ENCODE assay signal across 12 cellular contexts in the genomic region with DNA sequence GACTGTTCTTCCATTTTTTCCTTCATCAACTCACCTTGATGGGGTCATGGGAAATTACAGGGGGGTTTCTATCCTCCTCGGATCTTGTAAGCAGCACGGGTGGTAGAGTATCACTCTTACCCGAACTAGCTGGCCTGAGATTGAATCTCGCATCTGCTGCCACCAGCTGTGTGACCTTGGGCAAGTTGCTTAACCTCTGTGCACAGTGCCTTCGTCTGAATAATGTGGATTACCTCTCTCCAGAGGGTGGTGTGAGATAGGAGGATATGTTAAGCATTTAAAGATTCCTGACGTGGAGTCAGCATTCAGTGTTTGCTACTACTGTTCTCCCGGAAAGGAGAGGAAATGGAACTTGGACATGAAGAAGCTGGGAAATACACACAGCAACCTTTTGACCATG. TPM values are rescaled to one million over a fixed set of nuclear protein-coding genes. Genes with fewer than 3 reads are reported as not detected.
DNase-seq lines count a peak whose midpoint lies in the region; ATAC-seq, FAIRE-seq and TF ChIP-seq lines count a peak whose summit lies in the region.
"Had no signal": no experiment of that assay in that cellular context is flagged by ENCODE, and none has a peak within 500 bp of the region (broad histone marks: within the 10 kb centered on the region; RNA-seq: fewer than 3 reads in every experiment).

No MANE protein-coding gene starts in this region.

- H3K27me3 ChIP-seq in HepG2 (ENCODE audit: control insufficient read depth in 1 of 2, insufficient read depth in 2 of 2, low read length in 2 of 2): no peaks in the 10 kb centered on the region
- no peaks in the 10 kb centered on the region for H3K27me3 ChIP-seq in stomach

- no TSS peak for BruUV-seq in HepG2 (replicated peaks; lab: Mats Ljungman, UMichigan)

- in situ Hi-C loops in HepG2 (cut with HindIII; ENCODE audit: extremely low pct_ligation_motif_present, low pct_unique_long_range_greater_than_20kb): no loop called here

- no peak overlapping the region for H2AFZ ChIP-seq in HepG2 (ENCODE audit: low read length)

- H3K4me2 ChIP-seq in HepG2 (ENCODE audit: low read depth, low read length): no peak overlapping the region

- 80% methylated on average over 7 of the region's 7 CpGs for WGBS in HepG2 (ENCODE audit: low lambda C conversion rate)
- whole genome bisulfite sequencing in stomach, 5 donors: 43 to 52% (median 50%) methylated on average over 7 of the region's 7 CpGs

- H3K4me3 Mint-ChIP-seq in T-helper 1 cell treated with Interleukin-12 subunit alpha and Interleukin-12 subunit beta and Interleukin-4 antibody, amounts not matched to agents 30 μg/mL and 1 μg/mL, for 36 hours: no peak overlapping the region
- H3K4me3 Mint-ChIP-seq in activated CD8-positive, alpha-beta T cell treated with anti-CD3 and anti-CD28 coated beads for 36 hours: no peak overlapping the region

- H3K4me1 ChIP-seq in HepG2 (ENCODE audit: insufficient read depth, low read length) (peaks cover 28% of the 10 kb centered on the region), stomach (peaks cover 65 to 100% (median 82%) of the 10 kb centered on the region in 4 donors)

- H3K4me1 Mint-ChIP-seq in T-helper 1 cell treated with Interleukin-12 subunit alpha and Interleukin-12 subunit beta and Interleukin-4 antibody, amounts not matched to agents 30 μg/mL and 1 μg/mL, for 36 hours (ENCODE audit: low read depth): peaks cover 67% of the 10 kb centered on the region
- H3K4me1 Mint-ChIP-seq in activated CD8-positive, alpha-beta T cell treated with anti-CD3 and anti-CD28 coated beads for 36 hours (ENCODE audit: low read depth): peaks cover 86% of the 10 kb centered on the region

- ATAC-seq in activated CD8-positive, alpha-beta T cell treated with anti-CD3 and anti-CD28 coated beads for 36 hours: no peak
- ATAC-seq in HepG2: peak; percentile 6; the same call in 2 of the 3 replicates
- ATAC-seq in GM18517 (IDR thresholded peaks at IDR 0.05; ENCODE audit: unreplicated experiment): no peak

- no peak for FAIRE-seq in HepG2 (lab: Jason Lieb, UNC)
- FAIRE-seq: A204.1, GM19239 had no signal

- H3K36me3 ChIP-seq in HepG2 (replicated peaks in 1 of 2; ENCODE audit: control insufficient read depth in 1 of 2, insufficient read depth in 2 of 2, low read length in 2 of 2) (peaks cover 59 to 85% of the 10 kb centered on the region in 2 experiments), stomach (peaks cover 49 to 96% (median 91%) of the 10 kb centered on the region in 4 donors)

- H3K9me3 Mint-ChIP-seq in T-helper 1 cell treated with Interleukin-12 subunit alpha and Interleukin-12 subunit beta and Interleukin-4 antibody, amounts not matched to agents 30 μg/mL and 1 μg/mL, for 36 hours: no peaks in the 10 kb centered on the region
- no peaks in the 10 kb centered on the region for H3K9me3 Mint-ChIP-seq in activated CD8-positive, alpha-beta T cell treated with anti-CD3 and anti-CD28 coated beads for 36 hours

- TF ChIP-seq EP300 in HepG2 (IDR thresholded peaks at IDR 0.05; ENCODE audit: low read depth in 2 of 2, low read length in 2 of 2) (no peak), HepG2 (CRISPR knock-in tag; IDR thresholded peaks at IDR 0.05; ENCODE audit: borderline replicate concordance) (no peak), stomach (IDR thresholded peaks at IDR 0.05) (no peak)

- H3K36me3 Mint-ChIP-seq in T-helper 1 cell treated with Interleukin-12 subunit alpha and Interleukin-12 subunit beta and Interleukin-4 antibody, amounts not matched to agents 30 μg/mL and 1 μg/mL, for 36 hours (ENCODE audit: low read depth): peaks cover 53% of the 10 kb centered on the region
- peaks cover 64% of the 10 kb centered on the region for H3K36me3 Mint-ChIP-seq in activated CD8-positive, alpha-beta T cell treated with anti-CD3 and anti-CD28 coated beads for 36 hours (ENCODE audit: low read depth)

- TF ChIP-seq CTCF in activated CD8-positive, alpha-beta T cell treated with anti-CD3 and anti-CD28 coated beads for 36 hours (IDR thresholded peaks at IDR 0.05): no peak
- no peak for TF ChIP-seq CTCF in HepG2 (CRISPR knock-in tag; IDR thresholded peaks at IDR 0.05)
- no peak for TF ChIP-seq CTCF in stomach (IDR thresholded peaks at IDR 0.05)

- POLR2A ChIA-PET in activated CD8-positive, alpha-beta T cell treated with anti-CD3 and anti-CD28 coated beads for 36 hours (lab: Charles Lee): interaction anchor here (1.0 to 4.2 kb wide), 5 partner anchors 9 to 44 kb away, joined by 3 to 25 read pairs (median 5); a partner anchor contains a TSS
- POLR2A ChIA-PET in HepG2 (lab: Yijun Ruan, JAX): interaction anchor here (0.5 to 3.2 kb wide), 6 partner anchors 13 to 40 kb away, joined by 3 to 15 read pairs (median 6); a partner anchor contains a TSS

- no peak for TF ChIP-seq RAD21 in HepG2 (CRISPR knock-in tag; IDR thresholded peaks at IDR 0.05)

- H3K4me3 ChIP-seq in HepG2 (replicated peaks in 1 of 3; ENCODE audit: insufficient read depth in 1 of 3, low read depth in 2 of 3, low read length in 3 of 3) (no peak overlapping the region), stomach (no peak overlapping the region)

- DNase-seq in T-helper 1 cell (no peak), HepG2 (ENCODE audit: low spot score) (no peak), stomach (no peak), RPMI8226 (no peak), UCSD-AML1 (lab: John Stamatoyannopoulos, UW; ENCODE audit: unreplicated experiment) (no peak)
- no peak for DNase-seq in activated CD8-positive, alpha-beta T cell treated with anti-CD3 and anti-CD28 coated beads for 36 hours
- DNase-seq: kidney glomerular epithelial cell, NCI-H2171 treated with DMSO at 0.1 percent for 48 hours had no signal

- CTCF ChIA-PET in activated CD8-positive, alpha-beta T cell treated with anti-CD3 and anti-CD28 coated beads for 36 hours (lab: Charles Lee): interaction anchor here (0.8 to 1.9 kb wide), 4 partner anchors 9 to 25 kb away, joined by 3 to 9 read pairs (median 3); no protein-coding TSS in a partner anchor
- CTCF ChIA-PET in HepG2 (lab: Yijun Ruan, JAX; ENCODE audit: low intra/inter-chr PET ratio, low total read pairs): no interaction called here

- intact Hi-C loops in activated CD8-positive, alpha-beta T cell treated with anti-CD3 and anti-CD28 coated beads for 36 hours (cut with micrococcal nuclease): loop anchor here (5.0 kb wide), 1 partner anchor 33 kb away; a partner anchor contains a TSS
- intact Hi-C loops in HepG2 (cut with micrococcal nuclease; ENCODE audit: unreplicated experiment): no loop called here
- intact Hi-C loops in stomach (cut with DNase I; ENCODE audit: low total_unique reads): no loop called here

- peaks cover 11% of the 10 kb centered on the region; the same call in 1 of the 2 replicates for H4K20me1 ChIP-seq in HepG2 (ENCODE audit: insufficient read depth, low read length)

- H3K9me3 ChIP-seq in HepG2 (ENCODE audit: low read length) (no peaks in the 10 kb centered on the region), stomach (no peaks in the 10 kb centered on the region)

- H3K9ac ChIP-seq in HepG2 (ENCODE audit: insufficient read depth, low read depth, low read length): no peak overlapping the region

- TF ChIP-seq POLR2A in HepG2 (IDR thresholded peaks at IDR 0.05; ENCODE audit: insufficient read depth in 1 of 2, low read depth in 2 of 2, low read length in 2 of 2) (peak in 1 of 2 experiments; percentile 49; a peak in 1 of 4 replicates), stomach (IDR thresholded peaks at IDR 0.05) (no peak)

- H3K27ac ChIP-seq in HepG2 (ENCODE audit: extremely low read length, insufficient read depth, low read length) (no peak overlapping the region), stomach (peak overlapping the region in 4 of 5 donors; percentile 60 to 77 (median 73))

- no peaks in the 10 kb centered on the region for H3K27me3 Mint-ChIP-seq in T-helper 1 cell treated with Interleukin-12 subunit alpha and Interleukin-12 subunit beta and Interleukin-4 antibody, amounts not matched to agents 30 μg/mL and 1 μg/mL, for 36 hours (ENCODE audit: low read depth)
- no peaks in the 10 kb centered on the region for H3K27me3 Mint-ChIP-seq in activated CD8-positive, alpha-beta T cell treated with anti-CD3 and anti-CD28 coated beads for 36 hours

- peak overlapping the region; percentile 72 for H3K27ac Mint-ChIP-seq in T-helper 1 cell treated with Interleukin-12 subunit alpha and Interleukin-12 subunit beta and Interleukin-4 antibody, amounts not matched to agents 30 μg/mL and 1 μg/mL, for 36 hours
- H3K27ac Mint-ChIP-seq in activated CD8-positive, alpha-beta T cell treated with anti-CD3 and anti-CD28 coated beads for 36 hours: peak overlapping the region; percentile 82

- H3K79me2 ChIP-seq in HepG2 (ENCODE audit: insufficient read depth, low read length): no peaks in the 10 kb centered on the region

RNA-seq across cellular contexts. Expression of a gene that starts 24.4 kb away (rescaled TPM):
- total RNA-seq in activated CD8-positive, alpha-beta T cell treated with anti-CD3 and anti-CD28 coated beads for 36 hours: 100 to 1,000 TPM; 135 to 139 TPM
- total RNA-seq in HepG2 (2016; rRNA removed; fragmentation: Illumina TruSeq; extraction: Trizol) (97.0 and 110 TPM in 2 replicates), stomach (100 to 1,000 TPM in 3 of 5 donors, 10 to 100 TPM in 2; 93.0 to 183 (median 107) TPM)
- total RNA-seq in HepG2 (2016; cell fraction: cytosol; rRNA removed; fragmentation: Illumina TruSeq; extraction: Trizol; ENCODE audit: low read depth): 9.8 and 10.1 TPM in 2 replicates
- 92.3 and 97.2 TPM in 2 replicates for total RNA-seq in HepG2 (2016; cell fraction: insoluble cytoplasmic fraction; rRNA removed; fragmentation: Illumina TruSeq; extraction: Trizol)
- 38.1 and 38.7 TPM in 2 replicates for total RNA-seq in HepG2 (2016; cell fraction: membrane; rRNA removed; fragmentation: Illumina TruSeq; extraction: Trizol)
- 62.5 and 68.5 TPM in 2 replicates for total RNA-seq in HepG2 (2016; cell fraction: nucleus; rRNA removed; fragmentation: Illumina TruSeq; extraction: Trizol)
- polyA plus RNA-seq in HepG2 (2011; rRNA removed) (70.1 and 80.4 TPM in 2 replicates), stomach (100 to 1,000 TPM in 1 of 3 donors, 10 to 100 TPM in 2; 33.7 to 119 (median 94.3) TPM)
- 81.9 and 127 TPM in 2 replicates for polyA plus RNA-seq in HepG2 (2011; cell fraction: cytosol; rRNA removed)
- polyA plus RNA-seq in HepG2 (2011; cell fraction: nucleus; rRNA removed): 107 and 129 TPM in 2 replicates
- polyA plus RNA-seq in HepG2 (2012): 82.2 and 85.9 TPM in 2 replicates
- polyA plus RNA-seq in HepG2 (2016; cell fraction: cytosol; fragmentation: Illumina TruSeq; extraction: Trizol; ENCODE audit: low read depth): 7.2 and 8.1 TPM in 2 replicates
- 138 and 161 TPM in 2 replicates for polyA plus RNA-seq in HepG2 (2016; cell fraction: insoluble cytoplasmic fraction; fragmentation: Illumina TruSeq; extraction: Trizol; ENCODE audit: low read depth)
- polyA plus RNA-seq in HepG2 (2016; cell fraction: membrane; fragmentation: Illumina TruSeq; extraction: Trizol; ENCODE audit: low read depth): 25.1 and 28.1 TPM in 2 replicates
- polyA plus RNA-seq in HepG2 (2016; cell fraction: nucleus; fragmentation: Illumina TruSeq; extraction: Trizol; ENCODE audit: insufficient read depth, low read depth): 109 and 113 TPM in 2 replicates
- 136 and 189 TPM in 2 replicates for polyA minus RNA-seq in HepG2 (2011; rRNA and poly(A)+ RNA removed; ENCODE audit: low replicate concordance)
- polyA minus RNA-seq in HepG2 (2011; cell fraction: cytosol; rRNA and poly(A)+ RNA removed): 107 and 130 TPM in 2 replicates
- 49.2 and 50.4 TPM in 2 replicates for polyA minus RNA-seq in HepG2 (2011; cell fraction: nucleus; rRNA and poly(A)+ RNA removed)

RNA-seq across cellular contexts. Expression of a gene that starts 40.8 kb away (rescaled TPM):
- total RNA-seq in activated CD8-positive, alpha-beta T cell treated with anti-CD3 and anti-CD28 coated beads for 36 hours: 1,000 to 10,000 TPM; 1,908 to 1,957 TPM
- total RNA-seq in HepG2 (2016; rRNA removed; fragmentation: Illumina TruSeq; extraction: Trizol) (2,790 and 3,298 TPM in 2 replicates), stomach (1,000 to 10,000 TPM in 1 of 5 donors, 100 to 1,000 TPM in 3, 10 to 100 TPM in 1; 89.8 to 1,949 (median 982) TPM)
- 4,051 and 4,588 TPM in 2 replicates for total RNA-seq in HepG2 (2016; cell fraction: cytosol; rRNA removed; fragmentation: Illumina TruSeq; extraction: Trizol; ENCODE audit: low read depth)
- 2,655 and 3,446 TPM in 2 replicates for total RNA-seq in HepG2 (2016; cell fraction: insoluble cytoplasmic fraction; rRNA removed; fragmentation: Illumina TruSeq; extraction: Trizol)
- total RNA-seq in HepG2 (2016; cell fraction: membrane; rRNA removed; fragmentation: Illumina TruSeq; extraction: Trizol): 6,899 and 6,901 TPM in 2 replicates
- total RNA-seq in HepG2 (2016; cell fraction: nucleus; rRNA removed; fragmentation: Illumina TruSeq; extraction: Trizol): 995 and 1,125 TPM in 2 replicates
- polyA plus RNA-seq in HepG2 (2011; rRNA removed) (4,288 and 4,860 TPM in 2 replicates), stomach (1,000 to 10,000 TPM; 3,318 to 3,359 (median 3,354) TPM)
- polyA plus RNA-seq in HepG2 (2011; cell fraction: cytosol; rRNA removed): 4,164 and 5,084 TPM in 2 replicates
- polyA plus RNA-seq in HepG2 (2011; cell fraction: nucleus; rRNA removed): 680 and 915 TPM in 2 replicates
- polyA plus RNA-seq in HepG2 (2012): 4,457 and 5,527 TPM in 2 replicates
- polyA plus RNA-seq in HepG2 (2016; cell fraction: cytosol; fragmentation: Illumina TruSeq; extraction: Trizol; ENCODE audit: low read depth): 5,325 and 6,272 TPM in 2 replicates
- 3,877 and 3,973 TPM in 2 replicates for polyA plus RNA-seq in HepG2 (2016; cell fraction: insoluble cytoplasmic fraction; fragmentation: Illumina TruSeq; extraction: Trizol; ENCODE audit: low read depth)
- polyA plus RNA-seq in HepG2 (2016; cell fraction: membrane; fragmentation: Illumina TruSeq; extraction: Trizol; ENCODE audit: low read depth): 7,669 and 7,726 TPM in 2 replicates
- polyA plus RNA-seq in HepG2 (2016; cell fraction: nucleus; fragmentation: Illumina TruSeq; extraction: Trizol; ENCODE audit: insufficient read depth, low read depth): 2,046 and 2,062 TPM in 2 replicates
- polyA minus RNA-seq in HepG2 (2011; rRNA and poly(A)+ RNA removed; ENCODE audit: low replicate concordance): 223 and 322 TPM in 2 replicates
- polyA minus RNA-seq in HepG2 (2011; cell fraction: cytosol; rRNA and poly(A)+ RNA removed): 1,056 and 1,226 TPM in 2 replicates
- polyA minus RNA-seq in HepG2 (2011; cell fraction: nucleus; rRNA and poly(A)+ RNA removed): 292 and 362 TPM in 2 replicates
